Comparison of ENCODE assay signal across 8 cellular contexts in genomic region chr14:73569185-73569957, GRCh38. TPM values are rescaled to one million over a fixed set of nuclear protein-coding genes. Genes with fewer than 3 reads are reported as not detected.
DNase-seq lines count a peak whose midpoint lies in the region; ATAC-seq lines count a peak whose summit lies in the region.
"Not testable (repeated sequence)": the region's sequence is repeated elsewhere in the genome, so short reads cannot be mapped to it uniquely, and the experiment has no call there.

TSS of gene ACOT2 (plus strand) at chr14:73569213. CDS start at chr14:73569241, 28 bp downstream.

- peak within 1 kb of the TSS; percentile 98 for H3K27ac Mint-ChIP-seq in activated T-helper 17 cell treated with anti-CD3 and anti-CD28 coated beads, Interleukin-2, amount 50 U/mL, for 72 hours

- H3K27me3 Mint-ChIP-seq in activated T-helper 17 cell treated with anti-CD3 and anti-CD28 coated beads, Interleukin-2, amount 50 U/mL, for 72 hours, result not testable (repeated sequence)

- peak within 1 kb of the TSS; percentile 100 for H3K4me3 Mint-ChIP-seq in activated T-helper 17 cell treated with anti-CD3 and anti-CD28 coated beads, Interleukin-2, amount 50 U/mL, for 72 hours

- peaks cover 29% of the 10 kb centered on the region for H3K4me1 Mint-ChIP-seq in activated T-helper 17 cell treated with anti-CD3 and anti-CD28 coated beads, Interleukin-2, amount 50 U/mL, for 72 hours

- ATAC-seq in GM21529 (IDR thresholded peaks at IDR 0.05; ENCODE audit: unreplicated experiment), result peak; percentile 64
- peak; percentile 77 for ATAC-seq in activated T-helper 17 cell treated with anti-CD3 and anti-CD28 coated beads, Interleukin-2, amount 50 U/mL, for 72 hours (replicated peaks)

- peak; percentile 47 for DNase-seq in DMS 273 treated with DMSO at 0.1 percent for 48 hours (lab: John Stamatoyannopoulos, UW)
- peak; percentile 77 to 81 for DNase-seq in Kasumi-1 (lab: John Stamatoyannopoulos, UW)
- peak; percentile 41 for DNase-seq in RPMI8226
- DNase-seq in fibroblast of gingiva (ENCODE audit: low read depth), result peak; percentile 96
- DNase-seq in myocyte (ENCODE audit: low read depth), result peak; percentile 95
- DNase-seq in stimulated activated CD8-positive, alpha-beta memory T cell treated with anti-CD3 and anti-CD28 coated beads, Interleukin-7, amount 100 ng/mL, for 1 hour (ENCODE audit: low read depth in 2 of 2), result peak; percentile 55 to 58

- H3K36me3 Mint-ChIP-seq in activated T-helper 17 cell treated with anti-CD3 and anti-CD28 coated beads, Interleukin-2, amount 50 U/mL, for 72 hours (ENCODE audit: low read depth), result peaks cover 56% of the 10 kb centered on the region

- H3K9me3 Mint-ChIP-seq in activated T-helper 17 cell treated with anti-CD3 and anti-CD28 coated beads, Interleukin-2, amount 50 U/mL, for 72 hours, result not testable (repeated sequence)

RNA-seq across cellular contexts. Expression of gene ACOT2, which starts in this region (rescaled TPM):
- 10 to 100 TPM in 1 of 2 donors, 1 to 10 TPM in 1; 8.4 to 16.3 TPM for total RNA-seq in activated T-helper 17 cell treated with anti-CD3 and anti-CD28 coated beads, Interleukin-2, amount 50 U/mL, for 72 hours
- 102 and 111 TPM in 2 replicates for total RNA-seq in myocyte
- 60.1 TPM for polyA plus RNA-seq in myocyte (2012)

Comparison
In these comparisons a context has a peak if more than half of its experiments do, and no peak if none do; other contexts are left out.
1. Peak in every context shown above with its lines: DNase-seq and ATAC-seq.
2. DNase-seq: peak in every context shown above with its lines; median percentile 96 in fibroblast of gingiva; 95 in myocyte; 79 in Kasumi-1; 56 in stimulated activated CD8-positive, alpha-beta memory T cell treated with anti-CD3 and anti-CD28 coated beads, Interleukin-7, amount 100 ng/mL, for 1 hour; 47 in DMS 273 treated with DMSO at 0.1 percent for 48 hours; 41 in RPMI8226.